Comparison of ENCODE assay signal across 10 cellular contexts in the genomic region with DNA sequence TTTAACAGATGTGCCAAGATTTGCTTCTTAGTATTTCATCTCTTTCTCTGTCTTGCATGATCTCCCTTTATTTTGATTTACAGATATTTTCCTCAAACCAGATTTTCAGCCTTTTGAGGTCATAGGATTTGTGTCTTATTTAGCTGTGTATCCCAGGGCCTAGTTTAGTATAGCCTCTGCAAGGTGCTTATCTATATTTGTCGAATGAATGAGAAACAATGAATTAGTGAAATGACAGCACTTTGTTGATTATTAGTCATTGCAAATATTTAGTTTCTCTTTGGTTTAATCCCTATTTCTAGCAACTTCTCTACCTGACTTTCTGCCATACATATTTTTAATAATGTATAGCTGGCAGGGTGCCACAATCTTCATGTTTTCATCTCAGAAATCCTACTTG.
"Had no signal": no experiment of that assay in that cellular context is flagged by ENCODE, and none has a peak within 500 bp of the region (broad histone marks: within the 10 kb centered on the region; RNA-seq: fewer than 3 reads in every experiment).

No MANE protein-coding gene starts in this region.

- ATAC-seq: body of pancreas; stimulated activated naive CD8-positive, alpha-beta T cell treated with anti-CD3 and anti-CD28 coated beads, Interleukin-15, Interleukin-2, amounts not matched to agents 100 U/mL and 50 U/mL, for 24 hours had no signal

- H3K27ac ChIP-seq: body of pancreas, pancreas, suprapubic skin had no signal

- H3K27me3 ChIP-seq: body of pancreas, pancreas, suprapubic skin had no signal

- H3K36me3 ChIP-seq: pancreas, suprapubic skin had no signal

- H3K9me3 ChIP-seq: body of pancreas, pancreas, suprapubic skin had no signal

- H3K4me3 ChIP-seq: body of pancreas, pancreas, suprapubic skin had no signal

- DNase-seq: activated effector memory CD4-positive, alpha-beta T cell treated with Interleukin-2 at 50 U/mL for 16 hours; activated T-cell treated with anti-CD3 and anti-CD28 coated beads, Interleukin-2, amount 50 U/mL, for 24 hours; body of pancreas; erythroblast; hypothalamus; kidney glomerular epithelial cell; pancreas; stimulated activated CD4-positive, alpha-beta T cell treated with anti-CD3 and anti-CD28 coated beads, Interleukin-2, amount 100 ng/mL, for 48 hours; stimulated activated naive CD8-positive, alpha-beta T cell treated with anti-CD3 and anti-CD28 coated beads, Interleukin-15, Interleukin-2, amounts not matched to agents 100 U/mL and 50 U/mL, for 24 hours had no signal

- H3K4me1 ChIP-seq: suprapubic skin had no signal
